In the genomic region with DNA sequence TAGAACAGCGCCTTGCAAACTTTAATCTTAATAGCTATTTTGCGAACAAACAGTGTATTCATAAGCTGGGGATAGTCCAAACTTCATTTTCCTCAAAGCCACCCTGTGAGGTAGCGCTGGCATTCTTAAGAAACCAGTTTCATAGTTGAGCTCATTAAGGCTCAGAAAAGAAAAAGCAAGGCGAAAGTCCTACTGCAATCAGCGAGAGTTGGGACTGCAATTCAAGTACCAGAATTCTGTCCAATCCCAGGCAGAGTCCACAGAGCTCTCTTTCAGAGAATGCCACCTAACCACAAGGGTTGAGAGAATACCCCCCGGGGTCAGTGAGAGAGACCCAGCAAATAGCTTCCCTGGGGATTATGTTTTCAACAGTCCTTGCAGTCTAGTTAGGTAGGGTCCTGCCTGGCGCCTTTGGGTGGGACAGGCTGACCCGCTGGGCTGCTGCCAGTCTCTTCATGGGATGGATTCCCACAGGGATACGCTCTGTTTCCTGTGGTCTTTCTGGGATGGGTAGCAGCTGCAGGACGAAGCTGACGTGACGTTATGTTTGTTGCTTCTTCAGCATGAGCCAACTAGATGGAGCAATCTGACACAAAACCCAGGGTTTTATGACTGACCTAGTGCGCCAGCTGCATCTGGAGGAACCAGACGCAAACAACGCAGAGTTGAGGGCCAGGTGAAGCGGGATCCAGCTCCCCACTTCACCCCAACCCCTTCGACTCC, we compare ENCODE assay signal across 15 cellular contexts. TPM values are rescaled to one million over a fixed set of nuclear protein-coding genes. Genes with fewer than 3 reads are reported as not detected.
DNase-seq lines count a peak whose midpoint lies in the region; ATAC-seq and TF ChIP-seq lines count a peak whose summit lies in the region.
"Had no signal": no experiment of that assay in that cellular context is flagged by ENCODE, and none has a peak within 500 bp of the region (broad histone marks: within the 10 kb centered on the region; RNA-seq: fewer than 3 reads in every experiment).

No MANE protein-coding gene starts in this region.

- CTCF ChIA-PET in GM10248 (lab: Yijun Ruan, JAX): interaction anchor here (0.7 to 5.0 kb wide), 6 partner anchors 8 to 660 kb away, joined by 3 to 42 read pairs (median 3); no protein-coding TSS in a partner anchor

- no peak for ATAC-seq in HG03565 (IDR thresholded peaks at IDR 0.05; ENCODE audit: unreplicated experiment)
- ATAC-seq: activated CD4-positive, alpha-beta T cell treated with anti-CD3 and anti-CD28 coated beads for 36 hours; CD8-positive, alpha-beta T cell; foreskin keratinocyte had no signal

- no peak overlapping the region for H3K4me3 ChIP-seq in astrocyte of the spinal cord (ENCODE audit: low read depth, low read length)
- H3K4me3 ChIP-seq: adrenal gland, prostate gland had no signal

- in situ Hi-C loops in astrocyte of the spinal cord (cut with HindIII; ENCODE audit: low sequenced_read_pairs): no loop called here

- DNase-seq in GM04503 (ENCODE audit: low read depth) (peak; percentile 71), astrocyte of the spinal cord (ENCODE audit: low read depth, low spot score) (peak; percentile 15), hepatic stellate cell (ENCODE audit: low spot score) (peak; percentile 82), stromal cell of bone marrow (ENCODE audit: low read depth) (peak; percentile 79), mesenteric fat pad (ENCODE audit: low spot score) (no peak), GM10248 (ENCODE audit: extremely low spot score) (no peak)
- DNase-seq in stimulated activated CD4-positive, alpha-beta T cell treated with anti-CD3 and anti-CD28 coated beads, Interleukin-4, amount 100 ng/mL, for 1 hour: no peak
- DNase-seq: activated CD4-positive, alpha-beta T cell treated with anti-CD3 and anti-CD28 coated beads for 36 hours; activated T-cell treated with anti-CD3 and anti-CD28 coated beads, Interleukin-2, amount 50 U/mL, for 1 hour; adrenal gland; CD8-positive, alpha-beta T cell; foreskin keratinocyte; naive B cell had no signal

- no peak for TF ChIP-seq CTCF in astrocyte of the spinal cord (IDR thresholded peaks at IDR 0.05; ENCODE audit: low read depth, low read length)
- no peak for TF ChIP-seq CTCF in GM10248 (IDR thresholded peaks at IDR 0.05; ENCODE audit: control extremely low read depth, extremely low read depth, low read depth, missing control alignments)

- POLR2A ChIA-PET in GM10248 (lab: Yijun Ruan, JAX): no interaction called here

RNA-seq across cellular contexts. Expression of a gene that starts 16.0 kb away (rescaled TPM):
- 4.6 TPM for total RNA-seq in mesenteric fat pad
- total RNA-seq: activated CD4-positive, alpha-beta T cell treated with anti-CD3 and anti-CD28 coated beads for 36 hours; CD8-positive, alpha-beta T cell had no signal

Comparison
In these comparisons a context has a peak if more than half of its experiments do, and no peak if none do; other contexts are left out.
1. DNase-seq: peak in GM04503 (single experiment), astrocyte of the spinal cord (single experiment), hepatic stellate cell (single experiment) and stromal cell of bone marrow (single experiment); none in mesenteric fat pad (single experiment), stimulated activated CD4-positive, alpha-beta T cell treated with anti-CD3 and anti-CD28 coated beads, Interleukin-4, amount 100 ng/mL, for 1 hour (single experiment) and GM10248 (single experiment).